Comparison of ENCODE assay signal across 9 cellular contexts in genomic region chr11:96655474-96655873, GRCh38.
"Had no signal": no experiment of that assay in that cellular context is flagged by ENCODE, and none has a peak within 500 bp of the region (broad histone marks: within the 10 kb centered on the region; RNA-seq: fewer than 3 reads in every experiment).

No MANE protein-coding gene starts in this region.

- H3K27ac ChIP-seq: GM23248 had no signal

- H3K9ac ChIP-seq: GM23248 had no signal

- ATAC-seq: HCT116, K562 had no signal

- H3K4me1 ChIP-seq: HAP-1 had no signal

- DNase-seq: GM23248, GOT3, H7, HFFc6, IMR-90, KG1 had no signal

- H3K36me3 ChIP-seq: HAP-1 had no signal

- H2AFZ ChIP-seq: GM23248 had no signal

- H3K4me3 ChIP-seq: GM23248, HAP-1, K562 had no signal

- H3K9me3 ChIP-seq: HAP-1 had no signal
